7 cellular contexts compared by ENCODE assay signal in genomic region chr9:61854262-61854640, GRCh38.
DNase-seq lines count a peak whose midpoint lies in the region; ATAC-seq and TF ChIP-seq lines count a peak whose summit lies in the region.
"Not testable (repeated sequence)": the region's sequence is repeated elsewhere in the genome, so short reads cannot be mapped to it uniquely, and the experiment has no call there.

No MANE protein-coding gene starts in this region.

- not testable (repeated sequence) for TF ChIP-seq CTCF in ascending aorta (IDR thresholded peaks at IDR 0.05); endothelial cell (IDR thresholded peaks at IDR 0.05; ENCODE audit: unreplicated experiment); osteocyte (IDR thresholded peaks at IDR 0.05); stomach (IDR thresholded peaks at IDR 0.05)

- not testable (repeated sequence) for TF ChIP-seq POLR2A in stomach (IDR thresholded peaks at IDR 0.05)

- not testable (repeated sequence) for ATAC-seq in right cardiac atrium

- WGBS in right cardiac atrium: 23% methylated on average over 6 of the region's 20 CpGs
- WGBS in stomach, 5 donors: 0 to 24% (median 3%) methylated on average over 3 to 6 of the region's 20 CpGs; no CpG with 5 or more reads in 2 of the 5 donors

- not testable (repeated sequence) for H3K27ac Mint-ChIP-seq in T-helper 1 cell treated with Interleukin-12 subunit alpha and Interleukin-12 subunit beta and Interleukin-4 antibody, amounts not matched to agents 30 μg/mL and 1 μg/mL, for 36 hours; endothelial cell (ENCODE audit: unreplicated experiment); osteocyte (ENCODE audit: unreplicated experiment)

- H3K4me3 ChIP-seq in ascending aorta (peak overlapping the region; percentile 42 to 58), stomach (peak overlapping the region; percentile 31 to 44 (median 40))
- H3K4me3 ChIP-seq in right cardiac atrium (ENCODE audit: low read length): not testable (repeated sequence)

- not testable (repeated sequence) for H3K9me3 ChIP-seq in ascending aorta; right cardiac atrium (ENCODE audit: control insufficient read depth, low read length); stomach

- TF ChIP-seq EP300 in stomach (IDR thresholded peaks at IDR 0.05): not testable (repeated sequence)

- H3K27me3 ChIP-seq in ascending aorta; right cardiac atrium (ENCODE audit: control insufficient read depth, insufficient read depth); stomach: not testable (repeated sequence)

- not testable (repeated sequence) for H3K9me3 Mint-ChIP-seq in T-helper 1 cell treated with Interleukin-12 subunit alpha and Interleukin-12 subunit beta and Interleukin-4 antibody, amounts not matched to agents 30 μg/mL and 1 μg/mL, for 36 hours; endothelial cell (ENCODE audit: unreplicated experiment); osteocyte (ENCODE audit: unreplicated experiment)

- not testable (repeated sequence) for H3K36me3 Mint-ChIP-seq in T-helper 1 cell treated with Interleukin-12 subunit alpha and Interleukin-12 subunit beta and Interleukin-4 antibody, amounts not matched to agents 30 μg/mL and 1 μg/mL, for 36 hours (ENCODE audit: low read depth); endothelial cell (ENCODE audit: low read depth, unreplicated experiment); osteocyte (ENCODE audit: unreplicated experiment)

- peak overlapping the region; percentile 59 for H3K4me3 Mint-ChIP-seq in T-helper 1 cell treated with Interleukin-12 subunit alpha and Interleukin-12 subunit beta and Interleukin-4 antibody, amounts not matched to agents 30 μg/mL and 1 μg/mL, for 36 hours
- H3K4me3 Mint-ChIP-seq in endothelial cell (ENCODE audit: unreplicated experiment); osteocyte (ENCODE audit: unreplicated experiment): not testable (repeated sequence)

- H3K4me1 ChIP-seq in ascending aorta; right cardiac atrium (ENCODE audit: control insufficient read depth, insufficient read depth, low read length); stomach: not testable (repeated sequence)

- intact Hi-C loops in ascending aorta (cut with DNase I); right cardiac atrium (cut with DNase I); stomach (cut with DNase I; ENCODE audit: low total_unique reads): not testable (repeated sequence)

- not testable (repeated sequence) for H3K4me1 Mint-ChIP-seq in T-helper 1 cell treated with Interleukin-12 subunit alpha and Interleukin-12 subunit beta and Interleukin-4 antibody, amounts not matched to agents 30 μg/mL and 1 μg/mL, for 36 hours (ENCODE audit: low read depth); endothelial cell (ENCODE audit: unreplicated experiment); osteocyte (ENCODE audit: unreplicated experiment)

- not testable (repeated sequence) for H3K36me3 ChIP-seq in ascending aorta, stomach

- H3K27ac ChIP-seq in ascending aorta (peak overlapping the region in 1 of 2 donors; percentile 60), stomach (peak overlapping the region in 3 of 5 donors; percentile 52 to 78 (median 65))
- not testable (repeated sequence) for H3K27ac ChIP-seq in right cardiac atrium (ENCODE audit: low read length)

- not testable (repeated sequence) for H3K27me3 Mint-ChIP-seq in T-helper 1 cell treated with Interleukin-12 subunit alpha and Interleukin-12 subunit beta and Interleukin-4 antibody, amounts not matched to agents 30 μg/mL and 1 μg/mL, for 36 hours (ENCODE audit: low read depth); endothelial cell (ENCODE audit: unreplicated experiment); osteocyte (ENCODE audit: unreplicated experiment)

- peak; percentile 11 for DNase-seq in activated CD8-positive, alpha-beta memory T cell treated with anti-CD3 and anti-CD28 coated beads, Interleukin-2, amount 50 U/mL, for 4 hours
- not testable (repeated sequence) for DNase-seq in ascending aorta (ENCODE audit: low spot score in 2 of 2); stomach
- DNase-seq in endothelial cell (ENCODE audit: low spot score): peak; percentile 3
- peak in 2 of 3 donors; percentile 18 to 49 for DNase-seq in right cardiac atrium
- DNase-seq in osteocyte (ENCODE audit: extremely low spot score, unreplicated experiment): peak; percentile 65
